9 cellular contexts compared by ENCODE assay signal in the genomic region with DNA sequence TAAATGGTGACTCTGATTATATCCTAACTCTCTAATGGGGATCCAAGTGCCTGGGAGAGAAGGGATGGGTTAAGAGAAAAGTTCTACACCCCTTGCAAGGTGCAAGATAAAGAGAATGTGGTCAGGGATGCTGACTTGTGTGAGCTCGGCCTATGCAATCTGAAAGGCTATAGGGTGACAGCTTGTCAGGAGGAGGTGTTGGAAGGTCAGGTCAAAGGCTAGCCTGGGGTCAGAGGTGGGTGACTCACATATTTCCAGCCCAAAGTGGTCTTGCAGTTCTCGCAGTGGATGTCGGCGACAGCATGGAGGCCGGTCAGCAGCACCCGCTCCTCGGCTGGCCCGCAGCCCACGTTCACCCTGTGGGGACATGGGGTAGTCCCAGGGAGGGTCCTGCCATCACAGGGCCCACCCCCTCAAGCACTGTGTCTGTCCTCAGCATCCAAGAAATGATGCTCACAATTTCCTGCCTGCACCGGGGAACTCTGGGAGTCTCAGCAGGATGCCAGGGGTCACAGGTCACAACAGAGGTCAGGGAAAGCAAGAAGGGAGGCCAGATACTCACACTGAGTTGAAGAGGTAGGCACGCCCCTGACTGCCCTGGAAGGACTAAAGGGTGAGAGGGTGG. TPM values are rescaled to one million over a fixed set of nuclear protein-coding genes. Genes with fewer than 3 reads are reported as not detected.
DNase-seq lines count a peak whose midpoint lies in the region; ATAC-seq and TF ChIP-seq lines count a peak whose summit lies in the region.
"Had no signal": no experiment of that assay in that cellular context is flagged by ENCODE, and none has a peak within 500 bp of the region (broad histone marks: within the 10 kb centered on the region; RNA-seq: fewer than 3 reads in every experiment).

No MANE protein-coding gene starts in this region.

- no peaks in the 10 kb centered on the region for H3K27me3 Mint-ChIP-seq in activated naive CD8-positive, alpha-beta T cell treated with anti-CD3 and anti-CD28 coated beads, Interleukin-2, amount 10 ng/mL, durations not matched to agents 7 days and 5 days
- peaks cover 5 to 11% (median 8%) of the 10 kb centered on the region in 3 donors for H3K27me3 Mint-ChIP-seq in immature natural killer cell (ENCODE audit: low read depth in 3 of 3)

- H3K27ac ChIP-seq in GM23248 (peak overlapping the region; percentile 86), smooth muscle cell (ENCODE audit: low read depth) (no peak overlapping the region)

- peaks cover 14% of the 10 kb centered on the region for H3K9me3 Mint-ChIP-seq in activated naive CD8-positive, alpha-beta T cell treated with anti-CD3 and anti-CD28 coated beads, Interleukin-2, amount 10 ng/mL, durations not matched to agents 7 days and 5 days
- H3K9me3 Mint-ChIP-seq in immature natural killer cell: peaks cover 14 to 25% (median 23%) of the 10 kb centered on the region in 6 donors

- peaks cover 33% of the 10 kb centered on the region for H3F3A ChIP-seq in GM23248 (ENCODE audit: insufficient read depth)
- H3F3A ChIP-seq in smooth muscle cell (ENCODE audit: low read depth): peaks cover 15% of the 10 kb centered on the region

- H3K4me1 Mint-ChIP-seq in activated naive CD8-positive, alpha-beta T cell treated with anti-CD3 and anti-CD28 coated beads, Interleukin-2, amount 10 ng/mL, durations not matched to agents 7 days and 5 days: peaks cover 39% of the 10 kb centered on the region
- H3K4me1 Mint-ChIP-seq in immature natural killer cell: peaks cover 38 to 42% of the 10 kb centered on the region in 2 donors

- H4K20me1 ChIP-seq in GM23248 (ENCODE audit: insufficient read depth) (no peaks in the 10 kb centered on the region), smooth muscle cell (ENCODE audit: low read depth) (peaks cover 22% of the 10 kb centered on the region)

- H3K36me3 ChIP-seq in GM23248 (ENCODE audit: low read depth) (peaks cover 10% of the 10 kb centered on the region), smooth muscle cell (ENCODE audit: low read depth) (no peaks in the 10 kb centered on the region)

- peaks cover 30% of the 10 kb centered on the region for H3K36me3 Mint-ChIP-seq in activated naive CD8-positive, alpha-beta T cell treated with anti-CD3 and anti-CD28 coated beads, Interleukin-2, amount 10 ng/mL, durations not matched to agents 7 days and 5 days
- H3K36me3 Mint-ChIP-seq in immature natural killer cell: peaks cover 11 to 23% (median 19%) of the 10 kb centered on the region in 3 donors

- H3K9me2 ChIP-seq in GM23248 (ENCODE audit: insufficient read depth): no peaks in the 10 kb centered on the region

- H3K9me3 ChIP-seq in GM23248 (ENCODE audit: low read depth) (no peaks in the 10 kb centered on the region), smooth muscle cell (replicated peaks; ENCODE audit: low read depth) (no peaks in the 10 kb centered on the region)

- H3K4me1 ChIP-seq in GM23248 (ENCODE audit: insufficient read depth) (peaks cover 14% of the 10 kb centered on the region), smooth muscle cell (ENCODE audit: low read depth) (peaks cover 31% of the 10 kb centered on the region)

- H3K9ac ChIP-seq in GM23248 (peak overlapping the region; percentile 91), smooth muscle cell (ENCODE audit: low read depth) (no peak overlapping the region)

- H2AFZ ChIP-seq in GM23248: no peak overlapping the region
- no peak overlapping the region for H2AFZ ChIP-seq in smooth muscle cell (ENCODE audit: low read depth)

- H3K79me2 ChIP-seq in GM23248 (ENCODE audit: insufficient read depth): peaks cover 21% of the 10 kb centered on the region
- peaks cover 28% of the 10 kb centered on the region for H3K79me2 ChIP-seq in smooth muscle cell (ENCODE audit: low read depth)

- peak overlapping the region; percentile 88 for H3K4me3 Mint-ChIP-seq in activated naive CD8-positive, alpha-beta T cell treated with anti-CD3 and anti-CD28 coated beads, Interleukin-2, amount 10 ng/mL, durations not matched to agents 7 days and 5 days
- H3K4me3 Mint-ChIP-seq in immature natural killer cell: peak overlapping the region; percentile 86 to 92 (median 86)

- peak overlapping the region; percentile 89 for H3K27ac Mint-ChIP-seq in activated naive CD8-positive, alpha-beta T cell treated with anti-CD3 and anti-CD28 coated beads, Interleukin-2, amount 10 ng/mL, durations not matched to agents 7 days and 5 days
- peak overlapping the region; percentile 88 to 94 (median 93) for H3K27ac Mint-ChIP-seq in immature natural killer cell

- no peaks in the 10 kb centered on the region for H3K27me3 ChIP-seq in GM23248 (replicated peaks; ENCODE audit: insufficient read depth)
- no peaks in the 10 kb centered on the region for H3K27me3 ChIP-seq in smooth muscle cell (ENCODE audit: low read depth)

- ATAC-seq in activated naive CD8-positive, alpha-beta T cell treated with anti-CD3 and anti-CD28 coated beads, Interleukin-2, amount 10 ng/mL, durations not matched to agents 7 days and 5 days (ENCODE audit: low read depth): no peak
- ATAC-seq in GM21381 (IDR thresholded peaks at IDR 0.05; ENCODE audit: unreplicated experiment): no peak

- H3K4me3 ChIP-seq in GM23248: peak overlapping the region; percentile 91
- no peak overlapping the region for H3K4me3 ChIP-seq in smooth muscle cell

- POLR2A ChIA-PET in activated naive CD8-positive, alpha-beta T cell treated with anti-CD3 and anti-CD28 coated beads, Interleukin-2, amount 10 ng/mL, durations not matched to agents 7 days and 5 days (lab: Charles Lee): interaction anchor here (1.9 to 10.8 kb wide), 3 partner anchors 18 to 90 kb away, joined by 6 to 132 read pairs (median 102); a partner anchor contains a TSS

- DNase-seq in GM23248 (no peak), immature natural killer cell (no peak), smooth muscle cell (lab: John Stamatoyannopoulos, UW; ENCODE audit: unreplicated experiment) (no peak), medulla oblongata (ENCODE audit: extremely low spot score) (no peak), HCEC 1CT (no peak)
- no peak for DNase-seq in activated naive CD8-positive, alpha-beta T cell treated with anti-CD3 and anti-CD28 coated beads, Interleukin-2, amount 10 ng/mL, durations not matched to agents 7 days and 5 days
- no peak for DNase-seq in stimulated activated CD8-positive, alpha-beta memory T cell treated with anti-CD3 and anti-CD28 coated beads, Interleukin-4, amount 100 ng/mL, for 48 hours
- DNase-seq: NCI-H524 treated with DMSO at 0.1 percent for 48 hours had no signal

- H3K4me2 ChIP-seq in GM23248 (ENCODE audit: unreplicated experiment) (peak overlapping the region; percentile 86), smooth muscle cell (peak overlapping the region; percentile 89)

- 70 to 85% methylated on average over 6 to 11 of the region's 11 CpGs for WGBS in GM23248 (ENCODE audit: low coverage in 1 of 2, low lambda C conversion rate in 2 of 2, missing lambda C conversion rate in 2 of 2), 2 experiments
- WGBS in smooth muscle cell (ENCODE audit: low lambda C conversion rate): 93% methylated on average over 11 of the region's 11 CpGs

- no peak for TF ChIP-seq CTCF in smooth muscle cell (IDR thresholded peaks at IDR 0.05; ENCODE audit: borderline replicate concordance, insufficient read depth, poor library complexity, severe bottlenecking)

- in situ Hi-C loops in GM23248 (cut with MboI): no loop called here

RNA-seq across cellular contexts. Expression of a gene that starts 1.4 kb away (rescaled TPM):
- 62.6 and 100.0 TPM in 2 replicates for total RNA-seq in GM23248 (2014; rRNA removed; shearing (Covaris generic))
- polyA plus RNA-seq in GM23248 (2016; fragmentation: Nextera tagmentation; extraction: Ambion mirVana) (192 and 200 TPM in 2 replicates), immature natural killer cell (100 to 1,000 TPM; 248 to 354 (median 284) TPM), smooth muscle cell (65.9 and 81.1 TPM in 2 replicates)
- total RNA-seq in activated naive CD8-positive, alpha-beta T cell treated with anti-CD3 and anti-CD28 coated beads, Interleukin-2, amount 10 ng/mL, durations not matched to agents 7 days and 5 days: 100 to 1,000 TPM; 135 to 139 TPM
- total RNA-seq in smooth muscle cell: 32.3 and 37.5 TPM in 2 replicates

RNA-seq across cellular contexts. Expression of a gene that starts 2.9 kb away (rescaled TPM):
- total RNA-seq in GM23248 (2014; rRNA removed; shearing (Covaris generic)): 0.11 TPM in 1 of 2 replicates, not detected in the other
- polyA plus RNA-seq in GM23248 (2016; fragmentation: Nextera tagmentation; extraction: Ambion mirVana): 0.13 and 0.20 TPM in 2 replicates
- total RNA-seq in activated naive CD8-positive, alpha-beta T cell treated with anti-CD3 and anti-CD28 coated beads, Interleukin-2, amount 10 ng/mL, durations not matched to agents 7 days and 5 days: 1 to 10 TPM; 2.4 to 3.0 TPM
- not detected for polyA plus RNA-seq in immature natural killer cell
- 0.13 and 2.0 TPM in 2 replicates for total RNA-seq in smooth muscle cell
- 0.50 and 1.6 TPM in 2 replicates for polyA plus RNA-seq in smooth muscle cell

RNA-seq across cellular contexts. Expression of a gene that starts 18.7 kb away (rescaled TPM):
- total RNA-seq in GM23248 (2014; rRNA removed; shearing (Covaris generic)): 0.22 TPM in 1 of 2 replicates, not detected in the other
- polyA plus RNA-seq in GM23248 (2016; fragmentation: Nextera tagmentation; extraction: Ambion mirVana): 1.1 and 1.2 TPM in 2 replicates
- total RNA-seq in activated naive CD8-positive, alpha-beta T cell treated with anti-CD3 and anti-CD28 coated beads, Interleukin-2, amount 10 ng/mL, durations not matched to agents 7 days and 5 days: 10 to 100 TPM; 14.3 to 18.6 TPM
- polyA plus RNA-seq in immature natural killer cell: not detected
- 0.85 TPM in 1 of 2 replicates, not detected in the other for total RNA-seq in smooth muscle cell
- polyA plus RNA-seq in smooth muscle cell: 13.4 and 17.1 TPM in 2 replicates

RNA-seq across cellular contexts. Expression of a gene that starts 18.9 kb away (rescaled TPM):
- 135 and 168 TPM in 2 replicates for total RNA-seq in GM23248 (2014; rRNA removed; shearing (Covaris generic))
- polyA plus RNA-seq in GM23248 (2016; fragmentation: Nextera tagmentation; extraction: Ambion mirVana): 205 and 210 TPM in 2 replicates
- 100 to 1,000 TPM; 123 to 133 TPM for total RNA-seq in activated naive CD8-positive, alpha-beta T cell treated with anti-CD3 and anti-CD28 coated beads, Interleukin-2, amount 10 ng/mL, durations not matched to agents 7 days and 5 days
- 100 to 1,000 TPM; 244 to 365 (median 317) TPM for polyA plus RNA-seq in immature natural killer cell
- total RNA-seq in smooth muscle cell: 90.2 and 111 TPM in 2 replicates
- polyA plus RNA-seq in smooth muscle cell: 208 and 224 TPM in 2 replicates

RNA-seq across cellular contexts. Expression of a gene that starts 28.4 kb away (rescaled TPM):
- 47.3 and 60.4 TPM in 2 replicates for total RNA-seq in GM23248 (2014; rRNA removed; shearing (Covaris generic))
- polyA plus RNA-seq in GM23248 (2016; fragmentation: Nextera tagmentation; extraction: Ambion mirVana) (40.3 and 44.4 TPM in 2 replicates), immature natural killer cell (1 to 10 TPM; 4.3 to 6.4 (median 5.8) TPM), smooth muscle cell (20.3 and 22.3 TPM in 2 replicates)
- total RNA-seq in activated naive CD8-positive, alpha-beta T cell treated with anti-CD3 and anti-CD28 coated beads, Interleukin-2, amount 10 ng/mL, durations not matched to agents 7 days and 5 days: 10 to 100 TPM; 77.6 to 81.4 TPM
- 34.4 and 60.3 TPM in 2 replicates for total RNA-seq in smooth muscle cell
